In the genomic region with DNA sequence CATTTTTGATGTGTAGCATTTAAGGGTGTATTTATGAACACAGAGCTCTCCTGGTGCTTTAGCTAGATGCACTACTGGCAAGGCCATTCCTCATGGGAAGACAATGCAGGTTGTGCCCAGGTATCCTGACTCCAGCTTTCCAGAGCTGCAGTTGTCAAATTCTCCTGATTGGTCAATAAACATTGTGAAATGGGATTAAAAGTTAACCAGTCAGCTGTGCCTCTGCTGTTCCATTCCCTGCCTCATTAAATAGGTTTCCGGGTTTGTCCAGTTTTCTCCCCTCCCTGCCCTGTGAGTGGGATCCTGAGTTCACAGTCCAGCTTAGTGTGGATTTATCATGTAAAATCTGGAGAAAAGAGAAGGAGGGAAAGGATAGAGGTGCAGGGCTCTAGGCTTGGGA, we compare ENCODE assay signal across 23 cellular contexts.
DNase-seq lines count a peak whose midpoint lies in the region; ATAC-seq and TF ChIP-seq lines count a peak whose summit lies in the region.
"Had no signal": no experiment of that assay in that cellular context is flagged by ENCODE, and none has a peak within 500 bp of the region (broad histone marks: within the 10 kb centered on the region; RNA-seq: fewer than 3 reads in every experiment).

No MANE protein-coding gene starts in this region.

- H3K4me1 ChIP-seq in body of pancreas: peaks cover 20% of the 10 kb centered on the region
- H3K4me1 ChIP-seq in upper lobe of right lung: no peaks in the 10 kb centered on the region
- H3K4me1 ChIP-seq: SJSA1 had no signal

- H3K36me3 Mint-ChIP-seq in nephron (ENCODE audit: low read depth) (no peaks in the 10 kb centered on the region), type B pancreatic cell (no peaks in the 10 kb centered on the region)
- no peaks in the 10 kb centered on the region for H3K36me3 Mint-ChIP-seq in natural killer cell treated with Interleukin-12 subunit alpha and Interleukin-12 subunit beta and Interleukin-15 and Interleukin-18, amount 100 ng/mL, for 72 hours

- intact Hi-C loops in body of pancreas (cut with DNase I): no loop called here
- intact Hi-C loops in left colon (cut with DNase I, micrococcal nuclease): no loop called here
- intact Hi-C loops in upper lobe of right lung (cut with DNase I): no loop called here

- in situ Hi-C loops in brain microvascular endothelial cell (cut with HindIII; ENCODE audit: low pct_ligation_motif_present, low sequenced_read_pairs): no loop called here

- peak; percentile 94 for ATAC-seq in body of pancreas
- peak; percentile 97 for ATAC-seq in left colon
- peak; percentile 42 for ATAC-seq in upper lobe of right lung
- ATAC-seq in natural killer cell treated with Interleukin-12 subunit alpha and Interleukin-12 subunit beta and Interleukin-15 and Interleukin-18, amount 100 ng/mL, for 72 hours: no peak
- ATAC-seq: Right ventricle myocardium inferior had no signal

- H3K27me3 ChIP-seq in body of pancreas (no peaks in the 10 kb centered on the region), upper lobe of right lung (no peaks in the 10 kb centered on the region), brain microvascular endothelial cell (replicated peaks) (no peaks in the 10 kb centered on the region)
- H3K27me3 ChIP-seq: BLaER1, SJSA1 had no signal

- TF ChIP-seq CTCF in body of pancreas (IDR thresholded peaks at IDR 0.05) (no peak), nephron (IDR thresholded peaks at IDR 0.05; ENCODE audit: unreplicated experiment in 3 of 3) (no peak), upper lobe of right lung (IDR thresholded peaks at IDR 0.05) (no peak), type B pancreatic cell (conservative IDR thresholded peaks at IDR 0.05) (no peak), brain microvascular endothelial cell (IDR thresholded peaks at IDR 0.05; ENCODE audit: low read depth, low read length, missing control alignments) (no peak)

- H3K36me3 ChIP-seq in body of pancreas (replicated peaks in 1 of 2; ENCODE audit: insufficient read depth in 1 of 2, low read depth in 2 of 2) (no peaks in the 10 kb centered on the region), upper lobe of right lung (no peaks in the 10 kb centered on the region), brain microvascular endothelial cell (replicated peaks) (no peaks in the 10 kb centered on the region)
- H3K36me3 ChIP-seq: BLaER1, SJSA1 had no signal

- TF ChIP-seq POLR2A in body of pancreas (IDR thresholded peaks at IDR 0.05): peak in 2 of 3 donors; percentile 34 to 41

- H3K27ac ChIP-seq in body of pancreas (peak overlapping the region; percentile 34 to 81 (median 54)), upper lobe of right lung (no peak overlapping the region), brain microvascular endothelial cell (no peak overlapping the region)
- H3K27ac ChIP-seq: BLaER1, SJSA1 had no signal

- H3K9me3 Mint-ChIP-seq in nephron (no peaks in the 10 kb centered on the region), type B pancreatic cell (no peaks in the 10 kb centered on the region)
- H3K9me3 Mint-ChIP-seq in natural killer cell treated with Interleukin-12 subunit alpha and Interleukin-12 subunit beta and Interleukin-15 and Interleukin-18, amount 100 ng/mL, for 72 hours: no peaks in the 10 kb centered on the region
- H3K9me3 Mint-ChIP-seq: CD4-positive, alpha-beta T cell had no signal

- H3K4me3 Mint-ChIP-seq in nephron (no peak overlapping the region), type B pancreatic cell (no peak overlapping the region)
- no peak overlapping the region for H3K4me3 Mint-ChIP-seq in natural killer cell treated with Interleukin-12 subunit alpha and Interleukin-12 subunit beta and Interleukin-15 and Interleukin-18, amount 100 ng/mL, for 72 hours
- H3K4me3 Mint-ChIP-seq: CD4-positive, alpha-beta T cell; GM23338 had no signal

- 14 to 25% methylated on average over 1 of the region's 1 CpG for WGBS in body of pancreas, 2 donors

- DNase-seq in body of pancreas (peak; percentile 46 to 73 (median 66)), left colon (peak; percentile 17 to 56), upper lobe of right lung (no peak), type B pancreatic cell (ENCODE audit: extremely low spot score, unreplicated experiment) (no peak), brain microvascular endothelial cell (no peak)
- no peak for DNase-seq in natural killer cell treated with Interleukin-12 subunit alpha and Interleukin-12 subunit beta and Interleukin-15 and Interleukin-18, amount 100 ng/mL, for 72 hours (ENCODE audit: low spot score)
- DNase-seq: CD4-positive, alpha-beta T cell; COR-L47; GDM1; HCEC 1CT; Karpas-422; MV-4-11; NCI-H1105 treated with DMSO at 0.1 percent for 48 hours; NCI-H1694; NCI-H2081; NCI-H2171; NCI-H524 treated with DMSO at 0.1 percent for 48 hours; OCI-M1 had no signal

- peaks cover 6% of the 10 kb centered on the region for H3K4me1 Mint-ChIP-seq in nephron
- H3K4me1 Mint-ChIP-seq in type B pancreatic cell (ENCODE audit: unreplicated experiment): peaks cover 13% of the 10 kb centered on the region
- H3K4me1 Mint-ChIP-seq in natural killer cell treated with Interleukin-12 subunit alpha and Interleukin-12 subunit beta and Interleukin-15 and Interleukin-18, amount 100 ng/mL, for 72 hours (ENCODE audit: low read depth in 2 of 2): no peaks in the 10 kb centered on the region
- H3K4me1 Mint-ChIP-seq: GM23338 had no signal

- H3K27me3 Mint-ChIP-seq in nephron (ENCODE audit: low read depth): peaks cover 2% of the 10 kb centered on the region
- no peaks in the 10 kb centered on the region for H3K27me3 Mint-ChIP-seq in type B pancreatic cell
- peaks cover 5 to 7% of the 10 kb centered on the region in 2 donors for H3K27me3 Mint-ChIP-seq in natural killer cell treated with Interleukin-12 subunit alpha and Interleukin-12 subunit beta and Interleukin-15 and Interleukin-18, amount 100 ng/mL, for 72 hours

- H3K9me3 ChIP-seq in body of pancreas (no peaks in the 10 kb centered on the region), upper lobe of right lung (no peaks in the 10 kb centered on the region)
- H3K9me3 ChIP-seq: SJSA1 had no signal

- peak overlapping the region in 2 of 3 experiments; percentile 24 to 90 for H3K27ac Mint-ChIP-seq in nephron
- H3K27ac Mint-ChIP-seq in type B pancreatic cell: no peak overlapping the region
- no peak overlapping the region for H3K27ac Mint-ChIP-seq in natural killer cell treated with Interleukin-12 subunit alpha and Interleukin-12 subunit beta and Interleukin-15 and Interleukin-18, amount 100 ng/mL, for 72 hours
- H3K27ac Mint-ChIP-seq: CD4-positive, alpha-beta T cell; GM23338 had no signal

- no peak overlapping the region for H3K4me3 ChIP-seq in body of pancreas
- no peak overlapping the region for H3K4me3 ChIP-seq in upper lobe of right lung
- no peak overlapping the region for H3K4me3 ChIP-seq in brain microvascular endothelial cell (ENCODE audit: low read depth, low read length)
- H3K4me3 ChIP-seq: BLaER1, GM23338, SJSA1 had no signal

Comparison
In these comparisons a context has a peak if more than half of its experiments do, and no peak if none do; other contexts are left out.
1. ATAC-seq: peak in body of pancreas (single experiment), left colon (single experiment) and upper lobe of right lung (single experiment); none in natural killer cell treated with Interleukin-12 subunit alpha and Interleukin-12 subunit beta and Interleukin-15 and Interleukin-18, amount 100 ng/mL, for 72 hours (0 of 2).
2. DNase-seq: peak in body of pancreas (4 of 4) and left colon (2 of 2); none in upper lobe of right lung (single experiment), type B pancreatic cell (single experiment), natural killer cell treated with Interleukin-12 subunit alpha and Interleukin-12 subunit beta and Interleukin-15 and Interleukin-18, amount 100 ng/mL, for 72 hours (single experiment) and brain microvascular endothelial cell (single experiment).
3. H3K27ac ChIP-seq: peak in body of pancreas (4 of 4); none in upper lobe of right lung (single experiment) and brain microvascular endothelial cell (single experiment).
4. H3K27ac Mint-ChIP-seq: peak in nephron (2 of 3); none in type B pancreatic cell (single experiment) and natural killer cell treated with Interleukin-12 subunit alpha and Interleukin-12 subunit beta and Interleukin-15 and Interleukin-18, amount 100 ng/mL, for 72 hours (0 of 2).